Comparison of ENCODE assay signal across 13 cellular contexts in genomic region chr11:74636633-74637184, GRCh38. TPM values are rescaled to one million over a fixed set of nuclear protein-coding genes. Genes with fewer than 3 reads are reported as not detected.
DNase-seq lines count a peak whose midpoint lies in the region; ATAC-seq and TF ChIP-seq lines count a peak whose summit lies in the region.
"Had no signal": no experiment of that assay in that cellular context is flagged by ENCODE, and none has a peak within 500 bp of the region (broad histone marks: within the 10 kb centered on the region; RNA-seq: fewer than 3 reads in every experiment).

No MANE protein-coding gene starts in this region.

- peaks cover 8% of the 10 kb centered on the region for H3K9me3 Mint-ChIP-seq in activated CD4-positive, alpha-beta T cell treated with anti-CD3 and anti-CD28 coated beads, Interleukin-2, amount 10 ng/mL, durations not matched to agents 24 days and 14 days
- no peaks in the 10 kb centered on the region for H3K9me3 Mint-ChIP-seq in activated CD4-positive, alpha-beta T cell treated with anti-CD3 and anti-CD28 coated beads, Interleukin-2, amount 10 ng/mL, durations not matched to agents 7 days and 5 days
- H3K9me3 Mint-ChIP-seq in stimulated activated naive CD8-positive, alpha-beta T cell treated with anti-CD3 and anti-CD28 coated beads, Interleukin-15, amount 100 ng/mL, for 72 hours: no peaks in the 10 kb centered on the region
- H3K9me3 Mint-ChIP-seq: CD4-positive, CD25-positive, alpha-beta regulatory T cell; stimulated activated naive B cell treated with anti-CD40 and anti-IgM and Interleukin-4, amounts not matched to agents 10 μg/mL and 1 μg/mL and 100 μg/mL, for 72 hours had no signal

- no peaks in the 10 kb centered on the region for H3K27me3 Mint-ChIP-seq in activated CD4-positive, alpha-beta T cell treated with anti-CD3 and anti-CD28 coated beads, Interleukin-2, amount 10 ng/mL, durations not matched to agents 24 days and 14 days
- H3K27me3 Mint-ChIP-seq in activated CD4-positive, alpha-beta T cell treated with anti-CD3 and anti-CD28 coated beads, Interleukin-2, amount 10 ng/mL, durations not matched to agents 7 days and 5 days: no peaks in the 10 kb centered on the region
- no peaks in the 10 kb centered on the region for H3K27me3 Mint-ChIP-seq in stimulated activated naive CD8-positive, alpha-beta T cell treated with anti-CD3 and anti-CD28 coated beads, Interleukin-15, amount 100 ng/mL, for 72 hours
- H3K27me3 Mint-ChIP-seq: CD4-positive, CD25-positive, alpha-beta regulatory T cell; stimulated activated naive B cell treated with anti-CD40 and anti-IgM and Interleukin-4, amounts not matched to agents 10 μg/mL and 1 μg/mL and 100 μg/mL, for 72 hours had no signal

- no peaks in the 10 kb centered on the region for H3K79me2 ChIP-seq in fibroblast of lung (ENCODE audit: control insufficient read depth, insufficient read depth, low read length)

- peaks cover 82% of the 10 kb centered on the region for H3K36me3 Mint-ChIP-seq in activated CD4-positive, alpha-beta T cell treated with anti-CD3 and anti-CD28 coated beads, Interleukin-2, amount 10 ng/mL, durations not matched to agents 24 days and 14 days (ENCODE audit: low read depth)
- peaks cover 74% of the 10 kb centered on the region for H3K36me3 Mint-ChIP-seq in activated CD4-positive, alpha-beta T cell treated with anti-CD3 and anti-CD28 coated beads, Interleukin-2, amount 10 ng/mL, durations not matched to agents 7 days and 5 days (ENCODE audit: low read depth)

- H3K4me1 Mint-ChIP-seq in activated CD4-positive, alpha-beta T cell treated with anti-CD3 and anti-CD28 coated beads, Interleukin-2, amount 10 ng/mL, durations not matched to agents 24 days and 14 days: peaks cover 12% of the 10 kb centered on the region
- peaks cover 5% of the 10 kb centered on the region for H3K4me1 Mint-ChIP-seq in activated CD4-positive, alpha-beta T cell treated with anti-CD3 and anti-CD28 coated beads, Interleukin-2, amount 10 ng/mL, durations not matched to agents 7 days and 5 days
- no peaks in the 10 kb centered on the region for H3K4me1 Mint-ChIP-seq in stimulated activated naive CD8-positive, alpha-beta T cell treated with anti-CD3 and anti-CD28 coated beads, Interleukin-15, amount 100 ng/mL, for 72 hours

- H3K4me2 ChIP-seq in fibroblast of lung (ENCODE audit: extremely low read depth, insufficient read depth, low read length): no peak overlapping the region

- no peaks in the 10 kb centered on the region for H3K9me3 ChIP-seq in fibroblast of lung (ENCODE audit: control insufficient read depth, insufficient read depth, low read depth, low read length)
- H3K9me3 ChIP-seq: pancreas had no signal

- no peak for TF ChIP-seq CTCF in fibroblast of lung (conservative IDR thresholded peaks at IDR 0.05 in 1 of 2, IDR thresholded peaks at IDR 0.05 in 1 of 2; ENCODE audit: low read depth in 1 of 2, low read length in 2 of 2)

- H3K27ac ChIP-seq in fibroblast of lung (ENCODE audit: insufficient read depth, low read length): peak overlapping the region; percentile 38
- H3K27ac ChIP-seq: pancreas had no signal

- peak; percentile 67 for ATAC-seq in stimulated activated naive CD8-positive, alpha-beta T cell treated with anti-CD3 and anti-CD28 coated beads, Interleukin-15, amount 100 ng/mL, for 72 hours
- no peak for ATAC-seq in HG03520 (IDR thresholded peaks at IDR 0.05; ENCODE audit: unreplicated experiment)
- ATAC-seq: pancreas had no signal

- no peak overlapping the region for H3K4me3 ChIP-seq in fibroblast of lung (replicated peaks in 1 of 4; ENCODE audit: control extremely low read depth in 1 of 4, insufficient read depth in 1 of 4, low read depth in 3 of 4, low read length in 4 of 4)
- H3K4me3 ChIP-seq: pancreas had no signal

- POLR2A ChIA-PET in activated CD4-positive, alpha-beta T cell treated with anti-CD3 and anti-CD28 coated beads, Interleukin-2, amount 10 ng/mL, durations not matched to agents 7 days and 5 days (lab: Charles Lee): no interaction called here

- H3K4me1 ChIP-seq in fibroblast of lung (ENCODE audit: control insufficient read depth, extremely low read depth, insufficient read depth, low read length): no peaks in the 10 kb centered on the region

- CTCF ChIA-PET in activated CD4-positive, alpha-beta T cell treated with anti-CD3 and anti-CD28 coated beads, Interleukin-2, amount 10 ng/mL, durations not matched to agents 7 days and 5 days (lab: Charles Lee): interaction anchor here (0.7 kb wide), 1 partner anchor 791 kb away, joined by 3 read pairs; no protein-coding TSS in a partner anchor

- H3K9ac ChIP-seq in fibroblast of lung (ENCODE audit: insufficient read depth, low read length): no peak overlapping the region

- no peaks in the 10 kb centered on the region for H3K27me3 ChIP-seq in fibroblast of lung (ENCODE audit: control insufficient read depth, insufficient read depth, low read length)
- H3K27me3 ChIP-seq: pancreas had no signal

- no peaks in the 10 kb centered on the region for H4K20me1 ChIP-seq in fibroblast of lung (ENCODE audit: control insufficient read depth, extremely low read depth, insufficient read depth, low read length)

- H3K4me3 Mint-ChIP-seq in activated CD4-positive, alpha-beta T cell treated with anti-CD3 and anti-CD28 coated beads, Interleukin-2, amount 10 ng/mL, durations not matched to agents 24 days and 14 days: no peak overlapping the region
- H3K4me3 Mint-ChIP-seq in activated CD4-positive, alpha-beta T cell treated with anti-CD3 and anti-CD28 coated beads, Interleukin-2, amount 10 ng/mL, durations not matched to agents 7 days and 5 days: no peak overlapping the region
- no peak overlapping the region for H3K4me3 Mint-ChIP-seq in stimulated activated naive CD8-positive, alpha-beta T cell treated with anti-CD3 and anti-CD28 coated beads, Interleukin-15, amount 100 ng/mL, for 72 hours
- H3K4me3 Mint-ChIP-seq: CD4-positive, CD25-positive, alpha-beta regulatory T cell; stimulated activated naive B cell treated with anti-CD40 and anti-IgM and Interleukin-4, amounts not matched to agents 10 μg/mL and 1 μg/mL and 100 μg/mL, for 72 hours had no signal

- peak overlapping the region; percentile 2 for H2AFZ ChIP-seq in fibroblast of lung (ENCODE audit: low read length)

- DNase-seq in activated CD4-positive, alpha-beta T cell treated with anti-CD3 and anti-CD28 coated beads, Interleukin-2, amount 10 ng/mL, durations not matched to agents 24 days and 14 days: no peak
- DNase-seq in activated CD4-positive, alpha-beta T cell treated with anti-CD3 and anti-CD28 coated beads, Interleukin-2, amount 10 ng/mL, durations not matched to agents 7 days and 5 days: no peak
- DNase-seq in RPMI7951 (ENCODE audit: low read depth): peak; percentile 84
- DNase-seq in fibroblast of lung (ENCODE audit: low read depth in 2 of 2): peak; percentile 88 to 91
- DNase-seq in stimulated activated naive CD8-positive, alpha-beta T cell treated with anti-CD3 and anti-CD28 coated beads, Interleukin-15, amount 100 ng/mL, for 72 hours: no peak
- DNase-seq in NCI-H510A treated with DMSO at 0.1 percent for 48 hours (lab: John Stamatoyannopoulos, UW): no peak
- no peak for DNase-seq in medulla oblongata (ENCODE audit: extremely low spot score)
- DNase-seq: head of caudate nucleus; NCI-H748 treated with DMSO at 0.1 percent for 48 hours; pancreas; stimulated activated naive B cell treated with anti-CD40 and anti-IgM and Interleukin-4, amounts not matched to agents 10 μg/mL and 1 μg/mL and 100 μg/mL, for 72 hours had no signal

- intact Hi-C loops in activated CD4-positive, alpha-beta T cell treated with anti-CD3 and anti-CD28 coated beads, Interleukin-2, amount 10 ng/mL, durations not matched to agents 24 days and 14 days (cut with micrococcal nuclease): no loop called here

- H3K27ac Mint-ChIP-seq in activated CD4-positive, alpha-beta T cell treated with anti-CD3 and anti-CD28 coated beads, Interleukin-2, amount 10 ng/mL, durations not matched to agents 24 days and 14 days: peak overlapping the region; percentile 85
- H3K27ac Mint-ChIP-seq in activated CD4-positive, alpha-beta T cell treated with anti-CD3 and anti-CD28 coated beads, Interleukin-2, amount 10 ng/mL, durations not matched to agents 7 days and 5 days: no peak overlapping the region
- no peak overlapping the region for H3K27ac Mint-ChIP-seq in stimulated activated naive CD8-positive, alpha-beta T cell treated with anti-CD3 and anti-CD28 coated beads, Interleukin-15, amount 100 ng/mL, for 72 hours
- H3K27ac Mint-ChIP-seq: CD4-positive, CD25-positive, alpha-beta regulatory T cell; stimulated activated naive B cell treated with anti-CD40 and anti-IgM and Interleukin-4, amounts not matched to agents 10 μg/mL and 1 μg/mL and 100 μg/mL, for 72 hours had no signal

- H3K36me3 ChIP-seq in fibroblast of lung (ENCODE audit: control insufficient read depth, insufficient read depth, low read length): no peaks in the 10 kb centered on the region

RNA-seq across cellular contexts. Expression of gene POLD3, which starts 44.3 kb away (rescaled TPM):
- total RNA-seq in activated CD4-positive, alpha-beta T cell treated with anti-CD3 and anti-CD28 coated beads, Interleukin-2, amount 10 ng/mL, durations not matched to agents 24 days and 14 days: 53.5 and 53.6 TPM in 2 replicates
- 10 to 100 TPM; 52.6 to 57.0 TPM for total RNA-seq in activated CD4-positive, alpha-beta T cell treated with anti-CD3 and anti-CD28 coated beads, Interleukin-2, amount 10 ng/mL, durations not matched to agents 7 days and 5 days
- total RNA-seq in RPMI7951 (2014; rRNA removed; shearing (Covaris generic)): 22.2 and 28.7 TPM in 2 replicates
- 9.1 and 12.8 TPM in 2 replicates for total RNA-seq in fibroblast of lung
- 13.7 and 19.6 TPM in 2 replicates for polyA plus RNA-seq in fibroblast of lung
- 8.2 and 11.6 TPM in 2 replicates for polyA plus RNA-seq in fibroblast of lung (2012)
- polyA minus RNA-seq in fibroblast of lung (ENCODE audit: low replicate concordance): 2.2 and 3.1 TPM in 2 replicates

Comparison
In these comparisons a context has a peak if more than half of its experiments do, and no peak if none do; other contexts are left out.
1. DNase-seq: peak in RPMI7951 (single experiment) and fibroblast of lung (2 of 2); none in activated CD4-positive, alpha-beta T cell treated with anti-CD3 and anti-CD28 coated beads, Interleukin-2, amount 10 ng/mL, durations not matched to agents 24 days and 14 days (single experiment), activated CD4-positive, alpha-beta T cell treated with anti-CD3 and anti-CD28 coated beads, Interleukin-2, amount 10 ng/mL, durations not matched to agents 7 days and 5 days (single experiment), stimulated activated naive CD8-positive, alpha-beta T cell treated with anti-CD3 and anti-CD28 coated beads, Interleukin-15, amount 100 ng/mL, for 72 hours (0 of 2), NCI-H510A treated with DMSO at 0.1 percent for 48 hours (single experiment) and medulla oblongata (single experiment).